8 cellular contexts compared by ENCODE assay signal in the genomic region with DNA sequence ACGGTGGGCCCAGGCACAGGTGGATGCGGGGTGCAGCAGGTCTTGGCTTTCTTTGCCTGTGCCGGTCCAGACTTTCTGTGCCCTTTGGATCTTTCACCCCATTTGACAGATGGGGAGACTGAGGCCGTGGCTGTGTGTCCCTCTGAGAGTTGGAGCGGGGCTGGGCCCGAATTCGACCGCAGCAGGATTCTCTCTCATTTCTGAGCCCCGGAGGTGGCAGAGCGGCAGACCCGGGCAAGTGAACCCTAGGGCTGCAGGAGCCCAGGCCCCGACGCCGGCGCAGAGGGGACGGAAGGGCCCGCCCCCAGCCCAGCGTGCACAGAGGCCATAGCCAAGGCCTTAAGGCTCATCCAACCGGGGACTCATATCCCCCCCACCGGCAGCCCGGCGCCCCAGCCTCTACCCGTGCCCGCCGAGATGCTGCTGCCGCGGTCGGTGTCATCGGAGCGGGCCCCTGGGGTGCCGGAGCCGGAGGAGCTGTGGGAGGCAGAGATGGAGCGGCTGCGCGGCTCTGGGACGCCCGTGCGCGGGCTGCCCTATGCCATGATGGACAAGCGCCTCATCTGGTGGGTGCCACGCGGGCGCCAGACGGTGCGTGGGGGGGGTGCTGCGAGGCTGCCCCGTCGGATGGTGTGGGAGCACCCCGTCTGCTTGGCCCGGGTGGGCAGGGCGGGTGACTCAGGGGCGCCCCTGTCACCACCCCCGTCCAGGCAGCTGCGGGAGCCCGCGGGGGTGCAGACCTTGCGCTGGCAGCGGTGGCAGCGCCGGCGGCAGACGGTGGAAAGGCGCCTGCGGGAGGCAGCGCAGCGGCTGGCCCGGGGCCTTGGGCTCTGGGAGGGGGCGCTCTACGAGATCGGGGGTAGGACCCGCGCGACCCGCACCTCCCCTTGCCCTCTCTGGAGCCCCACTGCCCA. TPM values are rescaled to one million over a fixed set of nuclear protein-coding genes. Genes with fewer than 3 reads are reported as not detected.
A peak's percentile ranks its signal among the peaks of the same experiment; 100 is the strongest.
DNase-seq lines count a peak whose midpoint lies in the region; TF ChIP-seq lines count a peak whose summit lies in the region.

No MANE protein-coding gene starts in this region.

- peak overlapping the region; percentile 71; the same call in 1 of the 2 replicates for H2AFZ ChIP-seq in PC-9

- peaks cover 44% of the 10 kb centered on the region for H3K4me1 Mint-ChIP-seq in Calu3 (ENCODE audit: low read depth, unreplicated experiment)
- peaks cover 12% of the 10 kb centered on the region for H3K4me1 Mint-ChIP-seq in chondrocyte (ENCODE audit: low read depth)
- no peaks in the 10 kb centered on the region for H3K4me1 Mint-ChIP-seq in glutamatergic neuron (ENCODE audit: low read depth, unreplicated experiment)

- TF ChIP-seq CTCF in Calu3 (IDR thresholded peaks at IDR 0.05; ENCODE audit: unreplicated experiment): no peak
- no peak for TF ChIP-seq CTCF in PC-9 (conservative IDR thresholded peaks at IDR 0.05)
- TF ChIP-seq CTCF in chondrocyte (IDR thresholded peaks at IDR 0.05): no peak
- TF ChIP-seq CTCF in neutrophil (IDR thresholded peaks at IDR 0.05): no peak
- no peak for TF ChIP-seq CTCF in glutamatergic neuron (IDR thresholded peaks at IDR 0.05; ENCODE audit: partially characterized antibody, unreplicated experiment)

- peak overlapping the region; percentile 60 for H3K4me3 ChIP-seq in PC-9
- peak overlapping the region; percentile 80 to 87 for H3K4me3 ChIP-seq in neutrophil (ENCODE audit: low read depth in 1 of 2, low read length in 1 of 2)

- no peaks in the 10 kb centered on the region for H3K36me3 ChIP-seq in PC-9 (ENCODE audit: low read depth)
- H3K36me3 ChIP-seq in neutrophil: peaks cover 38% of the 10 kb centered on the region

- H3K27me3 Mint-ChIP-seq in Calu3 (ENCODE audit: unreplicated experiment): no peaks in the 10 kb centered on the region
- H3K27me3 Mint-ChIP-seq in chondrocyte (ENCODE audit: low read depth): peaks cover 2% of the 10 kb centered on the region
- H3K27me3 Mint-ChIP-seq in glutamatergic neuron (ENCODE audit: unreplicated experiment): peaks cover 23% of the 10 kb centered on the region

- H3K4me1 ChIP-seq in PC-9 (replicated peaks; ENCODE audit: insufficient read depth) (peaks cover 19% of the 10 kb centered on the region), neutrophil (ENCODE audit: control insufficient read depth in 1 of 2, insufficient read depth in 1 of 2, low read depth in 1 of 2, low read length in 1 of 2) (peaks cover 87 to 92% of the 10 kb centered on the region in 2 experiments)

- no peaks in the 10 kb centered on the region for H3K9me3 Mint-ChIP-seq in Calu3 (ENCODE audit: low read depth, unreplicated experiment)
- H3K9me3 Mint-ChIP-seq in chondrocyte (ENCODE audit: low read depth): no peaks in the 10 kb centered on the region
- H3K9me3 Mint-ChIP-seq in glutamatergic neuron (ENCODE audit: unreplicated experiment): peaks cover 1% of the 10 kb centered on the region

- intact Hi-C loops in Calu3 (cut with micrococcal nuclease; ENCODE audit: unreplicated experiment) (no loop called here), PC-9 (cut with micrococcal nuclease; ENCODE audit: unreplicated experiment) (no loop called here), posterior vena cava (cut with DNase I) (no loop called here)

- POLR2A ChIA-PET in PC-9 (lab: Charles Lee; ENCODE audit: unreplicated experiment): interaction anchor here (0.6 kb wide), 1 partner anchor 45 kb away, joined by 4 read pairs; no protein-coding TSS in a partner anchor

- H3K4me2 ChIP-seq in PC-9: peak overlapping the region; percentile 70

- peaks cover 51% of the 10 kb centered on the region for H3K36me3 Mint-ChIP-seq in Calu3 (ENCODE audit: insufficient read depth, unreplicated experiment)
- H3K36me3 Mint-ChIP-seq in chondrocyte (ENCODE audit: low read depth): no peaks in the 10 kb centered on the region
- peaks cover 4% of the 10 kb centered on the region for H3K36me3 Mint-ChIP-seq in glutamatergic neuron (ENCODE audit: unreplicated experiment)

- H4K20me1 ChIP-seq in PC-9 (ENCODE audit: insufficient read depth): no peaks in the 10 kb centered on the region

- BruUV-seq in Calu3 (replicated peaks; lab: Mats Ljungman, UMichigan) (no TSS peak), PC-9 (replicated peaks; lab: Mats Ljungman, UMichigan) (no TSS peak)

- H3K9me3 ChIP-seq in PC-9 (ENCODE audit: insufficient read depth, low read depth): no peaks in the 10 kb centered on the region
- no peaks in the 10 kb centered on the region for H3K9me3 ChIP-seq in neutrophil

- no peak for DNase-seq in Calu3
- no peak for DNase-seq in PC-9
- peak; percentile 82 for DNase-seq in chondrocyte (ENCODE audit: low spot score)
- DNase-seq in 8988T: no peak
- no peak for DNase-seq in kidney glomerular epithelial cell (lab: John Stamatoyannopoulos, UW)
- DNase-seq in posterior vena cava (ENCODE audit: low spot score): no peak
- DNase-seq in glutamatergic neuron: no peak

- H3K4me3 Mint-ChIP-seq in Calu3 (ENCODE audit: low read depth, unreplicated experiment) (peak overlapping the region; percentile 68), chondrocyte (ENCODE audit: unreplicated experiment) (no peak overlapping the region), glutamatergic neuron (ENCODE audit: unreplicated experiment) (no peak overlapping the region)

- H3F3A ChIP-seq in PC-9 (ENCODE audit: insufficient read depth, low read depth): peaks cover 19% of the 10 kb centered on the region; the same call in 1 of the 2 replicates

- peaks cover 13% of the 10 kb centered on the region for H3K79me2 ChIP-seq in PC-9 (ENCODE audit: low read depth)

- no peak overlapping the region for H3K27ac Mint-ChIP-seq in Calu3 (ENCODE audit: unreplicated experiment)
- no peak overlapping the region for H3K27ac Mint-ChIP-seq in chondrocyte (ENCODE audit: unreplicated experiment)
- H3K27ac Mint-ChIP-seq in glutamatergic neuron (ENCODE audit: unreplicated experiment): no peak overlapping the region

- H3K27ac ChIP-seq in PC-9: no peak overlapping the region
- H3K27ac ChIP-seq in neutrophil: peak overlapping the region; percentile 98

- H3K27me3 ChIP-seq in PC-9 (ENCODE audit: insufficient read depth, low read depth): no peaks in the 10 kb centered on the region
- H3K27me3 ChIP-seq in neutrophil: no peaks in the 10 kb centered on the region

- H3K9me2 ChIP-seq in PC-9 (ENCODE audit: insufficient read depth): no peaks in the 10 kb centered on the region

- CTCF ChIA-PET in Calu3 (lab: Charles Lee) (interaction anchor here (0.7 to 1.3 kb wide), 3 partner anchors 13 to 51 kb away, joined by 3 read pairs; a partner anchor contains a TSS), PC-9 (lab: Charles Lee) (no interaction called here)

RNA-seq across cellular contexts. Expression of a gene that starts 0.9 kb away (rescaled TPM):
- 1.1 and 2.1 TPM in 2 replicates for total RNA-seq in Calu3 (2022)
- 1.9 and 2.6 TPM in 2 replicates for total RNA-seq in PC-9 (2021)
- 0.40 to 0.97 TPM in 2 of 3 replicates, not detected in the other for total RNA-seq in chondrocyte
- total RNA-seq in posterior vena cava: 10 to 100 TPM in 1 of 2 donors, 1 to 10 TPM in 1; 6.4 to 15.7 TPM
- not detected for total RNA-seq in glutamatergic neuron (ENCODE audit: unreplicated experiment)

RNA-seq across cellular contexts. Expression of a gene that starts 2.9 kb away (rescaled TPM):
- total RNA-seq in Calu3 (2022) (116 and 133 TPM in 2 replicates), PC-9 (2021) (97.7 and 116 TPM in 2 replicates), chondrocyte (12.4 to 19.6 TPM (median 17.5 TPM) in 3 replicates), posterior vena cava (10 to 100 TPM; 35.6 to 37.4 TPM), glutamatergic neuron (ENCODE audit: unreplicated experiment) (1.1 TPM)

RNA-seq across cellular contexts. Expression of a gene that starts 14.8 kb away (rescaled TPM):
- total RNA-seq in Calu3 (2022): not detected in 2 replicates
- not detected in 2 replicates for total RNA-seq in PC-9 (2021)
- total RNA-seq in chondrocyte: not detected in 3 replicates
- not detected for total RNA-seq in posterior vena cava
- total RNA-seq in glutamatergic neuron (ENCODE audit: unreplicated experiment): not detected

RNA-seq across cellular contexts. Expression of a gene that starts 37.0 kb away (rescaled TPM):
- total RNA-seq in Calu3 (2022) (204 and 229 TPM in 2 replicates), PC-9 (2021) (91.9 and 95.0 TPM in 2 replicates), chondrocyte (35.1 to 57.6 TPM (median 52.3 TPM) in 3 replicates), posterior vena cava (10 to 100 TPM; 44.5 to 58.1 TPM), glutamatergic neuron (ENCODE audit: unreplicated experiment) (3.2 TPM)

RNA-seq across cellular contexts. Expression of a gene that starts 55.4 kb away (rescaled TPM):
- total RNA-seq in Calu3 (2022) (89.7 and 95.3 TPM in 2 replicates), PC-9 (2021) (137 and 147 TPM in 2 replicates), chondrocyte (21.1 to 29.5 TPM (median 23.4 TPM) in 3 replicates), posterior vena cava (1 to 10 TPM; 1.1 to 1.4 TPM), glutamatergic neuron (ENCODE audit: unreplicated experiment) (2.5 TPM)
